ENCODE assay signal across 26 cellular contexts in genomic region chr4:158038718-158039117, GRCh38.
"Had no signal": no experiment of that assay in that cellular context is flagged by ENCODE, and none has a peak within 500 bp of the region (broad histone marks: within the 10 kb centered on the region; RNA-seq: fewer than 3 reads in every experiment).

No MANE protein-coding gene starts in this region.

- FAIRE-seq: urothelium cell line had no signal

- H3K27ac ChIP-seq: stomach, suprapubic skin, testis, thoracic aorta, thyroid gland, tibial artery, tibial nerve, transverse colon, upper lobe of left lung, upper lobe of right lung, uterus, vagina had no signal

- H3K9me3 ChIP-seq: suprapubic skin, testis, thyroid gland, tibial artery, upper lobe of right lung, vagina had no signal

- H3K4me1 ChIP-seq: thyroid gland, upper lobe of left lung, uterus had no signal

- H3K4me3 ChIP-seq: stomach, suprapubic skin, testis, thoracic aorta, thyroid gland, tibial artery, tibial nerve, transverse colon, upper lobe of left lung, upper lobe of right lung, uterus, vagina had no signal

- DNase-seq: stimulated activated CD4-positive, alpha-beta T cell treated with anti-CD3 and anti-CD28 coated beads, Interleukin-2, amount 100 ng/mL, for 48 hours; stimulated activated CD4-positive, alpha-beta T cell treated with anti-CD3 and anti-CD28 coated beads, Interleukin-4, amount 100 ng/mL, for 1 hour; stimulated activated CD4-positive, alpha-beta T cell treated with anti-CD3 and anti-CD28 coated beads, Interleukin-4, amount 100 ng/mL, for 24 hours; stimulated activated CD4-positive, alpha-beta T cell treated with anti-CD3 and anti-CD28 coated beads, Interleukin-4, amount 100 ng/mL, for 4 hours; stimulated activated CD8-positive, alpha-beta memory T cell treated with anti-CD3 and anti-CD28 coated beads, Interleukin-4, amount 100 ng/mL, for 48 hours; stimulated activated naive B cell treated with anti-CD40 and anti-IgM and Interleukin-4, amounts not matched to agents 10 μg/mL and 1 μg/mL and 100 μg/mL, for 72 hours; stimulated activated naive CD4-positive, alpha-beta T cell; stimulated activated naive CD4-positive, alpha-beta T cell treated with Interleukin-2 at 50 U/mL for 16 hours; stimulated activated naive CD8-positive, alpha-beta T cell treated with anti-CD3 and anti-CD28 coated beads, Interleukin-15, amount 100 ng/mL, for 72 hours; stimulated activated naive CD8-positive, alpha-beta T cell treated with anti-CD3 and anti-CD28 coated beads, Interleukin-15, Interleukin-2, amounts not matched to agents 100 U/mL and 50 U/mL, for 24 hours; stomach; substantia nigra; testis; thyroid gland; tibial artery; transverse colon; upper lobe of left lung; upper lobe of right lung; uterus had no signal

- H3K36me3 ChIP-seq: stomach, suprapubic skin, thoracic aorta, thyroid gland, tibial artery, tibial nerve, transverse colon, upper lobe of left lung, upper lobe of right lung, uterus, vagina had no signal

- ATAC-seq: stimulated activated effector memory CD8-positive, alpha-beta T cell treated with anti-CD3 and anti-CD28 coated beads, Interleukin-12 subunit alpha, Interleukin-12 subunit beta, amount 100 ng/mL, for 72 hours; stimulated activated memory B cell treated with anti-CD40 and anti-IgM and Interleukin-4, amounts not matched to agents 10 μg/mL and 1 μg/mL and 100 μg/mL, for 72 hours; stimulated activated naive B cell treated with anti-CD40 and anti-IgM and Interleukin-4, amounts not matched to agents 10 μg/mL and 1 μg/mL and 100 μg/mL, for 72 hours; stimulated activated naive CD8-positive, alpha-beta T cell treated with anti-CD3 and anti-CD28 coated beads, Interleukin-15, amount 100 ng/mL, for 72 hours; stimulated activated naive CD8-positive, alpha-beta T cell treated with anti-CD3 and anti-CD28 coated beads, Interleukin-15, Interleukin-2, amounts not matched to agents 100 U/mL and 50 U/mL, for 24 hours; upper lobe of right lung had no signal

- H3K27me3 ChIP-seq: stomach, suprapubic skin, testis, thyroid gland, tibial artery, tibial nerve, transverse colon, upper lobe of left lung, upper lobe of right lung, uterus, vagina had no signal
